Comparison of ENCODE assay signal across 18 cellular contexts in genomic region chr9:16075695-16076094, GRCh38.
DNase-seq lines count a peak whose midpoint lies in the region; ATAC-seq and TF ChIP-seq lines count a peak whose summit lies in the region.
"Had no signal": no experiment of that assay in that cellular context is flagged by ENCODE, and none has a peak within 500 bp of the region (broad histone marks: within the 10 kb centered on the region; RNA-seq: fewer than 3 reads in every experiment).

No MANE protein-coding gene starts in this region.

- H3K36me3 Mint-ChIP-seq in activated naive CD8-positive, alpha-beta T cell treated with anti-CD3 and anti-CD28 coated beads, Interleukin-2, amount 50 U/mL, for 24 hours (ENCODE audit: low read depth) = no peaks in the 10 kb centered on the region
- H3K36me3 Mint-ChIP-seq in activated naive CD8-positive, alpha-beta T cell treated with anti-CD3 and anti-CD28 coated beads for 36 hours = no peaks in the 10 kb centered on the region

- no peak overlapping the region for H3K56ac ChIP-seq in IMR-90 (ENCODE audit: extremely low read depth, insufficient read depth, low read length)

- no peak overlapping the region for H2BK5ac ChIP-seq in IMR-90 (ENCODE audit: low read depth, low read length, poor library complexity, severe bottlenecking)

- no peaks in the 10 kb centered on the region for H4K20me1 ChIP-seq in IMR-90 (ENCODE audit: insufficient read depth, low read length)

- no peaks in the 10 kb centered on the region for H3K9me3 Mint-ChIP-seq in activated naive CD8-positive, alpha-beta T cell treated with anti-CD3 and anti-CD28 coated beads, Interleukin-2, amount 50 U/mL, for 24 hours
- no peaks in the 10 kb centered on the region for H3K9me3 Mint-ChIP-seq in activated naive CD8-positive, alpha-beta T cell treated with anti-CD3 and anti-CD28 coated beads for 36 hours
- H3K9me3 Mint-ChIP-seq: HFFc6 had no signal

- H2BK15ac ChIP-seq in IMR-90 (ENCODE audit: low read depth, low read length) = no peak overlapping the region

- peak; percentile 34 for ATAC-seq in activated naive CD8-positive, alpha-beta T cell treated with anti-CD3 and anti-CD28 coated beads, Interleukin-2, amount 50 U/mL, for 24 hours
- peak; percentile 76 for ATAC-seq in IMR-90 (ENCODE audit: low read depth)
- ATAC-seq in foreskin keratinocyte = no peak

- H3K9me3 ChIP-seq in IMR-90 (ENCODE audit: control insufficient read depth, insufficient read depth, low read length) = no peaks in the 10 kb centered on the region
- H3K9me3 ChIP-seq in adipocyte (ENCODE audit: control insufficient read depth, low read length) = no peaks in the 10 kb centered on the region
- H3K9me3 ChIP-seq: HAP-1 had no signal

- H3K27me3 Mint-ChIP-seq in activated naive CD8-positive, alpha-beta T cell treated with anti-CD3 and anti-CD28 coated beads, Interleukin-2, amount 50 U/mL, for 24 hours = no peaks in the 10 kb centered on the region
- peaks cover 4% of the 10 kb centered on the region for H3K27me3 Mint-ChIP-seq in activated naive CD8-positive, alpha-beta T cell treated with anti-CD3 and anti-CD28 coated beads for 36 hours
- H3K27me3 Mint-ChIP-seq: B cell; CD4-positive, alpha-beta T cell had no signal

- peak overlapping the region; percentile 32; the same call in 1 of the 2 replicates for H2BK20ac ChIP-seq in IMR-90 (ENCODE audit: low read depth, low read length)

- no peaks in the 10 kb centered on the region for H3K36me3 ChIP-seq in IMR-90 (ENCODE audit: control insufficient read depth, insufficient read depth, low read length)
- H3K36me3 ChIP-seq in adipocyte (ENCODE audit: control insufficient read depth, insufficient read depth, low read length, severe bottlenecking) = no peaks in the 10 kb centered on the region
- H3K36me3 ChIP-seq: HAP-1 had no signal

- H3K23ac ChIP-seq in IMR-90 (ENCODE audit: low read depth, low read length) = no peak overlapping the region

- TF ChIP-seq RAD21 in IMR-90 (IDR thresholded peaks at IDR 0.05; ENCODE audit: low read length) = no peak

- H3K27ac Mint-ChIP-seq in activated naive CD8-positive, alpha-beta T cell treated with anti-CD3 and anti-CD28 coated beads, Interleukin-2, amount 50 U/mL, for 24 hours = no peak overlapping the region
- H3K27ac Mint-ChIP-seq in activated naive CD8-positive, alpha-beta T cell treated with anti-CD3 and anti-CD28 coated beads for 36 hours = no peak overlapping the region
- H3K27ac Mint-ChIP-seq: B cell; CD4-positive, alpha-beta T cell; HFFc6 had no signal

- intact Hi-C loops in IMR-90 (cut with micrococcal nuclease) = no loop called here

- H3K79me1 ChIP-seq in IMR-90 (ENCODE audit: low read depth in 1 of 2, low read length in 2 of 2) = no peaks in the 10 kb centered on the region

- no peak overlapping the region for H3K4me2 ChIP-seq in IMR-90 (ENCODE audit: low read depth, low read length)

- no peak overlapping the region for H4K5ac ChIP-seq in IMR-90 (ENCODE audit: low read depth, low read length)

- TF ChIP-seq CTCF in IMR-90 (conservative IDR thresholded peaks at IDR 0.05; ENCODE audit: low read depth, low read length) (no peak), foreskin keratinocyte (conservative IDR thresholded peaks at IDR 0.05) (no peak), GM10266 (IDR thresholded peaks at IDR 0.05; ENCODE audit: control insufficient read depth, insufficient read depth, low read depth, missing control alignments) (no peak)

- TF ChIP-seq POLR2A in IMR-90 (IDR thresholded peaks at IDR 0.05; ENCODE audit: low read depth, low read length) = no peak

- DNase-seq in activated naive CD8-positive, alpha-beta T cell treated with anti-CD3 and anti-CD28 coated beads, Interleukin-2, amount 50 U/mL, for 24 hours = no peak
- DNase-seq in activated naive CD8-positive, alpha-beta T cell treated with anti-CD3 and anti-CD28 coated beads for 36 hours = no peak
- DNase-seq in IMR-90 (peak; percentile 60), adipocyte (ENCODE audit: low read depth) (peak; percentile 17), foreskin keratinocyte (no peak), GM10266 (ENCODE audit: extremely low spot score) (no peak)
- DNase-seq in activated T-cell treated with anti-CD3 and anti-CD28 coated beads, Interleukin-2, amount 50 U/mL, for 48 hours = no peak
- DNase-seq: 8988T; ACHN; C1 segment of cervical spinal cord; Calu3; CD4-positive, alpha-beta T cell; DMS 273 treated with DMSO at 0.1 percent for 48 hours; GDM1; GOT3; HFFc6 had no signal

- dilution Hi-C loops in IMR-90 (cut with HindIII; ENCODE audit: low sequenced_read_pairs, unreplicated experiment) = no loop called here

- 0 out of 2 replicates have a peak overlapping the region, but pooled peaks have one; percentile 64 for H3K18ac ChIP-seq in IMR-90 (ENCODE audit: low read depth, low read length)

- no TSS peak for BruUV-seq in IMR-90 (replicated peaks; lab: Mats Ljungman, UMichigan)

- H3K4me1 ChIP-seq in IMR-90 (ENCODE audit: control insufficient read depth, insufficient read depth, low read length) (no peaks in the 10 kb centered on the region), adipocyte (ENCODE audit: control insufficient read depth, insufficient read depth, low read length) (peaks cover 7% of the 10 kb centered on the region), foreskin keratinocyte (no peaks in the 10 kb centered on the region)
- H3K4me1 ChIP-seq: HAP-1 had no signal

- no peak overlapping the region for H4K91ac ChIP-seq in IMR-90 (ENCODE audit: insufficient read depth, low read depth, low read length)

- no peak overlapping the region for H3K4me3 ChIP-seq in IMR-90 (ENCODE audit: insufficient read depth, low read depth, low read length)
- no peak overlapping the region for H3K4me3 ChIP-seq in adipocyte (ENCODE audit: low read length)
- H3K4me3 ChIP-seq: HAP-1 had no signal

- no peak overlapping the region; a peak in 1 of 4 replicates for H4K8ac ChIP-seq in IMR-90 (ENCODE audit: low read depth in 2 of 2, low read length in 2 of 2)

- H3K14ac ChIP-seq in IMR-90 (replicated peaks; ENCODE audit: low read depth, low read length) = 0 out of 2 replicates have a peak overlapping the region, but pooled peaks have one; percentile 68

- CTCF ChIA-PET in IMR-90 (lab: Yijun Ruan, JAX) = no interaction called here

- in situ Hi-C loops in IMR-90 (cut with MboI; ENCODE audit: low sequenced_read_pairs) = no loop called here

- no peaks in the 10 kb centered on the region for H3K27me3 ChIP-seq in IMR-90 (ENCODE audit: control insufficient read depth, insufficient read depth, low read length)
- peaks cover 4% of the 10 kb centered on the region for H3K27me3 ChIP-seq in adipocyte (replicated peaks; ENCODE audit: control insufficient read depth, insufficient read depth, low read length)
- H3K27me3 ChIP-seq in foreskin keratinocyte = no peaks in the 10 kb centered on the region

- H2AK9ac ChIP-seq in IMR-90 (replicated peaks; ENCODE audit: low read depth, low read length, poor library complexity) = no peak overlapping the region

- POLR2A ChIA-PET in IMR-90 (lab: Charles Lee; ENCODE audit: unreplicated experiment) = no interaction called here

- H3K9ac ChIP-seq in IMR-90 (ENCODE audit: low read depth, low read length) (no peak overlapping the region), adipocyte (ENCODE audit: low read length) (no peak overlapping the region)

- 0 out of 2 replicates have a peak overlapping the region, but pooled peaks have one; percentile 4 for H3K4ac ChIP-seq in IMR-90 (ENCODE audit: low read depth, low read length)

- H2BK120ac ChIP-seq in IMR-90 (ENCODE audit: low read depth, low read length) = no peak overlapping the region

- no peak overlapping the region for H2AFZ ChIP-seq in IMR-90 (replicated peaks; ENCODE audit: low read length, poor library complexity)

- H3K4me1 Mint-ChIP-seq in activated naive CD8-positive, alpha-beta T cell treated with anti-CD3 and anti-CD28 coated beads, Interleukin-2, amount 50 U/mL, for 24 hours = no peaks in the 10 kb centered on the region
- H3K4me1 Mint-ChIP-seq in activated naive CD8-positive, alpha-beta T cell treated with anti-CD3 and anti-CD28 coated beads for 36 hours = peaks cover 1% of the 10 kb centered on the region
- H3K4me1 Mint-ChIP-seq: B cell had no signal

- no peak overlapping the region for H3K4me3 Mint-ChIP-seq in activated naive CD8-positive, alpha-beta T cell treated with anti-CD3 and anti-CD28 coated beads, Interleukin-2, amount 50 U/mL, for 24 hours
- no peak overlapping the region for H3K4me3 Mint-ChIP-seq in activated naive CD8-positive, alpha-beta T cell treated with anti-CD3 and anti-CD28 coated beads for 36 hours
- H3K4me3 Mint-ChIP-seq: B cell; CD4-positive, alpha-beta T cell; HFFc6 had no signal

- H2AK5ac ChIP-seq in IMR-90 (ENCODE audit: low read depth, low read length) = peak overlapping the region; percentile 58; the same call in 1 of the 2 replicates

- WGBS in IMR-90 (ENCODE audit: extremely low coverage in 2 of 2, insufficient read length in 1 of 2), 2 experiments = no CpG with 5 or more reads among the region's 1 CpG

- H3K9me1 ChIP-seq in IMR-90 (ENCODE audit: insufficient read depth, low read length) = 0 out of 2 replicates have a peak, but pooled peaks cover 5% of the 10 kb centered on the region

- no peak overlapping the region for H3K27ac ChIP-seq in IMR-90 (ENCODE audit: insufficient read depth, low read length)
- H3K27ac ChIP-seq in foreskin keratinocyte = no peak overlapping the region

TF ChIP-seq in IMR-90, 13 proteins besides CTCF, POLR2A, EP300 and RAD21 (continues in another document):
- TF ChIP-seq RFX5 (IDR thresholded peaks at IDR 0.05; ENCODE audit: low read depth, low read length) = no peak
- no peak for TF ChIP-seq CEBPB (IDR thresholded peaks at IDR 0.05; ENCODE audit: low read depth, low read length)
- TF ChIP-seq MXI1 (IDR thresholded peaks at IDR 0.05; ENCODE audit: borderline replicate concordance, low read depth, low read length) = no peak
- TF ChIP-seq BHLHE40 (IDR thresholded peaks at IDR 0.05; ENCODE audit: low read depth, low read length) = no peak
- no peak for TF ChIP-seq FOS (IDR thresholded peaks at IDR 0.05; ENCODE audit: low read depth, low read length)
- no peak for TF ChIP-seq NFE2L2 (IDR thresholded peaks at IDR 0.05; ENCODE audit: low read depth, low read length)
- no peak for TF ChIP-seq RCOR1 (IDR thresholded peaks at IDR 0.05; ENCODE audit: insufficient replicate concordance, low read length)
- TF ChIP-seq SMC3 (IDR thresholded peaks at IDR 0.05; ENCODE audit: low read depth, low read length) = no peak
- TF ChIP-seq, protein P1, sequence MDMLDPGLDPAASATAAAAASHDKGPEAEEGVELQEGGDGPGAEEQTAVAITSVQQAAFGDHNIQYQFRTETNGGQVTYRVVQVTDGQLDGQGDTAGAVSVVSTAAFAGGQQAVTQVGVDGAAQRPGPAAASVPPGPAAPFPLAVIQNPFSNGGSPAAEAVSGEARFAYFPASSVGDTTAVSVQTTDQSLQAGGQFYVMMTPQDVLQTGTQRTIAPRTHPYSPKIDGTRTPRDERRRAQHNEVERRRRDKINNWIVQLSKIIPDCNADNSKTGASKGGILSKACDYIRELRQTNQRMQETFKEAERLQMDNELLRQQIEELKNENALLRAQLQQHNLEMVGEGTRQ (IDR thresholded peaks at IDR 0.05; ENCODE audit: low read depth, low read length) = no peak

Comparison
In these comparisons a context has a peak if more than half of its experiments do, and no peak if none do; other contexts are left out.
1. DNase-seq: peak in IMR-90 (single experiment) and adipocyte (single experiment); none in activated naive CD8-positive, alpha-beta T cell treated with anti-CD3 and anti-CD28 coated beads, Interleukin-2, amount 50 U/mL, for 24 hours (single experiment), activated naive CD8-positive, alpha-beta T cell treated with anti-CD3 and anti-CD28 coated beads for 36 hours (single experiment), foreskin keratinocyte (0 of 2), GM10266 (single experiment) and activated T-cell treated with anti-CD3 and anti-CD28 coated beads, Interleukin-2, amount 50 U/mL, for 48 hours (0 of 2).